In genomic region chr1:205354259-205354904, GRCh38 we compare ENCODE assay signal across 9 cellular contexts. TPM values are rescaled to one million over a fixed set of nuclear protein-coding genes. Genes with fewer than 3 reads are reported as not detected.
DNase-seq lines count a peak whose midpoint lies in the region; ATAC-seq and TF ChIP-seq lines count a peak whose summit lies in the region.
"Had no signal": no experiment of that assay in that cellular context is flagged by ENCODE, and none has a peak within 500 bp of the region (broad histone marks: within the 10 kb centered on the region; RNA-seq: fewer than 3 reads in every experiment).

No MANE protein-coding gene starts in this region.

- DNase-seq in DMS53 (lab: John Stamatoyannopoulos, UW) (peak; percentile 85), M059J (ENCODE audit: low read depth) (peak; percentile 65), SK-N-SH (peak; percentile 56), heart left ventricle (peak in 3 of 5 donors; percentile 45 to 59 (median 54)), sigmoid colon (peak; percentile 72)
- peak; percentile 62 for DNase-seq in activated naive CD4-positive, alpha-beta T cell treated with anti-CD3 and anti-CD28 coated beads, Interleukin-2, amount 50 U/mL, for 16 hours

- no peaks in the 10 kb centered on the region for H3F3A ChIP-seq in SK-N-SH (replicated peaks; ENCODE audit: insufficient read depth)

- no peaks in the 10 kb centered on the region for H3K9me2 ChIP-seq in SK-N-SH

- TF ChIP-seq POLR2A in heart left ventricle (IDR thresholded peaks at IDR 0.05): no peak
- no peak for TF ChIP-seq POLR2A in sigmoid colon (IDR thresholded peaks at IDR 0.05)

- POLR2A ChIA-PET in SK-N-SH (lab: Yijun Ruan, JAX): no interaction called here

- TF ChIP-seq EP300 in SK-N-SH (IDR thresholded peaks at IDR 0.05; ENCODE audit: borderline replicate concordance in 1 of 2, low read depth in 1 of 2, low read length in 1 of 2) (no peak), sigmoid colon (IDR thresholded peaks at IDR 0.05) (no peak)

- intact Hi-C loops in heart left ventricle (cut with DNase I) (loop anchor here in 8 of 10 donors (1.0 to 10.0 kb wide), 10 partner anchors 78 to 172 kb away; no protein-coding TSS in a partner anchor), sigmoid colon (cut with DNase I) (loop anchor here (1.0 to 10.0 kb wide), 3 partner anchors 83 to 170 kb away; no protein-coding TSS in a partner anchor)

- 30% methylated on average over 3 of the region's 3 CpGs for WGBS in SK-N-SH (ENCODE audit: low lambda C conversion rate)
- WGBS in heart left ventricle, 4 donors: 35 to 37% (median 36%) methylated on average over 3 of the region's 3 CpGs
- WGBS in sigmoid colon, 2 donors: 7 to 24% methylated on average over 3 of the region's 3 CpGs

- H3K27me3 ChIP-seq in SK-N-SH (ENCODE audit: insufficient read depth) (no peaks in the 10 kb centered on the region; the same call in 1 of the 2 replicates), heart left ventricle (peaks cover 0 to 16% (median 8%) of the 10 kb centered on the region in 9 donors), sigmoid colon (peaks cover 0 to 15% (median 11%) of the 10 kb centered on the region in 3 donors)

- H2AFZ ChIP-seq in SK-N-SH (ENCODE audit: low read depth): no peak overlapping the region

- no peak overlapping the region for H3K4me2 ChIP-seq in SK-N-SH

- CTCF ChIA-PET in SK-N-SH (lab: Yijun Ruan, JAX): interaction anchor here (0.6 to 4.5 kb wide), 64 partner anchors 9 to 380 kb away, joined by 3 to 91 read pairs (median 4); partner anchors contain the start of gene CDK18

- H3K9me3 ChIP-seq in SK-N-SH: no peaks in the 10 kb centered on the region
- H3K9me3 ChIP-seq in heart left ventricle: no peaks in the 10 kb centered on the region
- no peaks in the 10 kb centered on the region for H3K9me3 ChIP-seq in sigmoid colon

- no peak overlapping the region for H3K4me3 ChIP-seq in SK-N-SH (ENCODE audit: low read depth in 2 of 2, low read length in 1 of 2)
- no peak overlapping the region for H3K4me3 ChIP-seq in heart left ventricle
- no peak overlapping the region for H3K4me3 ChIP-seq in sigmoid colon

- ATAC-seq in heart left ventricle: peak in 2 of 4 donors; percentile 52 to 67
- no peak for ATAC-seq in GM18861 (IDR thresholded peaks at IDR 0.05; ENCODE audit: unreplicated experiment)
- no peak for ATAC-seq in HG03039 (IDR thresholded peaks at IDR 0.05; ENCODE audit: unreplicated experiment)

- peaks cover 0 to 8% of the 10 kb centered on the region in 2 experiments; a peak in 1 of 4 replicates for H3K4me1 ChIP-seq in SK-N-SH (ENCODE audit: control insufficient read depth in 1 of 2, insufficient read depth in 2 of 2, low read depth in 1 of 2, low read length in 1 of 2)
- peaks cover 0 to 15% (median 0%) of the 10 kb centered on the region in 12 donors for H3K4me1 ChIP-seq in heart left ventricle
- peaks cover 0 to 12% (median 9%) of the 10 kb centered on the region in 4 donors for H3K4me1 ChIP-seq in sigmoid colon

- H4K20me1 ChIP-seq in SK-N-SH (ENCODE audit: insufficient read depth): no peaks in the 10 kb centered on the region

- peak; percentile 96 for TF ChIP-seq CTCF in SK-N-SH (IDR thresholded peaks at IDR 0.05)
- TF ChIP-seq CTCF in heart left ventricle (IDR thresholded peaks at IDR 0.05): peak; percentile 70 to 92 (median 82)
- peak; percentile 25 to 88 (median 75) for TF ChIP-seq CTCF in sigmoid colon (IDR thresholded peaks at IDR 0.05)

- H3K36me3 ChIP-seq in SK-N-SH (replicated peaks in 1 of 2; ENCODE audit: control insufficient read depth in 1 of 2, insufficient read depth in 2 of 2, low read length in 1 of 2): no peaks in the 10 kb centered on the region
- no peaks in the 10 kb centered on the region for H3K36me3 ChIP-seq in heart left ventricle
- no peaks in the 10 kb centered on the region for H3K36me3 ChIP-seq in sigmoid colon

- H3K9ac ChIP-seq in SK-N-SH: no peak overlapping the region

- peak; percentile 67 for TF ChIP-seq RAD21 in SK-N-SH (IDR thresholded peaks at IDR 0.05; ENCODE audit: low read length)

- H3K27ac ChIP-seq in SK-N-SH (ENCODE audit: low read depth in 2 of 2, low read length in 1 of 2) (no peak overlapping the region), heart left ventricle (no peak overlapping the region), sigmoid colon (no peak overlapping the region)

- H3K79me2 ChIP-seq in SK-N-SH (ENCODE audit: insufficient read depth): no peaks in the 10 kb centered on the region

TF ChIP-seq in SK-N-SH, 30 proteins besides CTCF, POLR2A, EP300 and RAD21:
- TF ChIP-seq RFX5 (IDR thresholded peaks at IDR 0.05; ENCODE audit: low read length) (no peak), SMC3 (IDR thresholded peaks at IDR 0.05; ENCODE audit: low read depth, low read length) (peak; percentile 83), PBX3 (IDR thresholded peaks at IDR 0.05) (peak; percentile 36)

RNA-seq across cellular contexts. Expression of gene KLHDC8A, which starts 2.3 kb away (rescaled TPM):
- total RNA-seq in M059J (2014; rRNA removed; shearing (Covaris generic)): not detected in 2 replicates
- polyA plus RNA-seq in SK-N-SH (2012; rRNA removed) (0.02 and 0.03 TPM in 2 replicates), heart left ventricle (under 1 TPM in 1 of 2 donors, not detected in 1; 0.30 TPM), sigmoid colon (1 to 10 TPM in 1 of 3 donors, under 1 TPM in 1, not detected in 1; 0.69 to 1.1 TPM)
- 0.01 and 0.09 TPM in 2 replicates for polyA plus RNA-seq in SK-N-SH (2012; cell fraction: cytosol; rRNA removed)
- polyA plus RNA-seq in SK-N-SH (2012; cell fraction: nucleus; rRNA removed): 0.07 TPM in 1 of 2 replicates, not detected in the other
- total RNA-seq in heart left ventricle (under 1 TPM in 2 of 9 donors, not detected in 7; 0.14 to 0.18 TPM), sigmoid colon (1 to 10 TPM in 3 of 4 donors, under 1 TPM in 1; 0.95 to 1.7 (median 1.5) TPM)
- total RNA-seq: T-helper 2 cell treated with Interferon-gamma antibody and Interleukin-4, amounts not matched to agents 100 ng/mL and 5 ng/mL, for 36 hours had no signal

RNA-seq across cellular contexts. Expression of gene NUAK2, which starts 32.8 kb away (rescaled TPM):
- total RNA-seq in M059J (2014; rRNA removed; shearing (Covaris generic)): 6.7 and 8.4 TPM in 2 replicates
- polyA plus RNA-seq in SK-N-SH (2012; rRNA removed): 6.8 and 11.1 TPM in 2 replicates
- 4.4 and 6.4 TPM in 2 replicates for polyA plus RNA-seq in SK-N-SH (2012; cell fraction: cytosol; rRNA removed)
- 13.2 and 14.3 TPM in 2 replicates for polyA plus RNA-seq in SK-N-SH (2012; cell fraction: nucleus; rRNA removed)
- total RNA-seq in heart left ventricle: 1 to 10 TPM in 3 of 9 donors, under 1 TPM in 6; 0.25 to 2.6 (median 0.82) TPM
- polyA plus RNA-seq in heart left ventricle: under 1 TPM; 0.46 to 0.50 TPM
- 1 to 10 TPM in 1 of 4 donors, under 1 TPM in 3; 0.28 to 1.5 (median 0.69) TPM for total RNA-seq in sigmoid colon
- polyA plus RNA-seq in sigmoid colon: 10 to 100 TPM; 13.9 to 15.0 (median 14.3) TPM
